13 cellular contexts compared by ENCODE assay signal in genomic region chr11:119683783-119684182, GRCh38. TPM values are rescaled to one million over a fixed set of nuclear protein-coding genes. Genes with fewer than 3 reads are reported as not detected.
A peak's percentile ranks its signal among the peaks of the same experiment; 100 is the strongest.
DNase-seq lines count a peak whose midpoint lies in the region; ATAC-seq and TF ChIP-seq lines count a peak whose summit lies in the region.
"Had no signal": no experiment of that assay in that cellular context is flagged by ENCODE, and none has a peak within 500 bp of the region (broad histone marks: within the 10 kb centered on the region; RNA-seq: fewer than 3 reads in every experiment).

No MANE protein-coding gene starts in this region.

- H3K27me3 ChIP-seq in mammary epithelial cell (ENCODE audit: insufficient read depth, low read length) (no peaks in the 10 kb centered on the region), esophagus muscularis mucosa (no peaks in the 10 kb centered on the region)

- peak overlapping the region; percentile 81 for H3K9ac ChIP-seq in mammary epithelial cell (ENCODE audit: insufficient read depth, low read length)
- H3K9ac ChIP-seq: GM23248, KMS-11 had no signal

- peak; percentile 46 for ATAC-seq in activated CD8-positive, alpha-beta memory T cell treated with anti-CD3 and anti-CD28 coated beads, Interleukin-2, amount 10 ng/mL, durations not matched to agents 7 days and 5 days
- ATAC-seq in naive thymus-derived CD8-positive, alpha-beta T cell, result peak; percentile 33 to 58
- ATAC-seq in GM18868 (IDR thresholded peaks at IDR 0.05; ENCODE audit: unreplicated experiment) (no peak), HG03039 (IDR thresholded peaks at IDR 0.05; ENCODE audit: unreplicated experiment) (no peak)

- H3K4me1 ChIP-seq in mammary epithelial cell (ENCODE audit: insufficient read depth, low read length) (peaks cover 78% of the 10 kb centered on the region), urinary bladder (ENCODE audit: insufficient read depth) (no peaks in the 10 kb centered on the region), esophagus muscularis mucosa (peaks cover 13 to 23% (median 21%) of the 10 kb centered on the region in 4 donors)

- dilution Hi-C loops in mammary epithelial cell (cut with HindIII; ENCODE audit: low sequenced_read_pairs), result loop anchor here (5.0 kb wide), 2 partner anchors 34 to 94 kb away; no protein-coding TSS in a partner anchor

- no peaks in the 10 kb centered on the region for H4K20me1 ChIP-seq in mammary epithelial cell (ENCODE audit: insufficient read depth, low read length)

- H3K4me2 ChIP-seq in mammary epithelial cell (ENCODE audit: insufficient read depth, low read depth, low read length), result peak overlapping the region; percentile 66
- H3K4me2 ChIP-seq: KMS-11 had no signal

- WGBS in mammary epithelial cell (ENCODE audit: low coverage, missing lambda C conversion rate), result 0% methylated on average over 6 of the region's 9 CpGs
- 70% methylated on average over 9 of the region's 9 CpGs for WGBS in urinary bladder
- WGBS in esophagus muscularis mucosa, result 79% methylated on average over 9 of the region's 9 CpGs

- H3K36me3 Mint-ChIP-seq in activated CD8-positive, alpha-beta memory T cell treated with anti-CD3 and anti-CD28 coated beads, Interleukin-2, amount 10 ng/mL, durations not matched to agents 7 days and 5 days, result no peaks in the 10 kb centered on the region
- H3K36me3 Mint-ChIP-seq in naive thymus-derived CD8-positive, alpha-beta T cell, result no peaks in the 10 kb centered on the region

- H3K27ac Mint-ChIP-seq in activated CD8-positive, alpha-beta memory T cell treated with anti-CD3 and anti-CD28 coated beads, Interleukin-2, amount 10 ng/mL, durations not matched to agents 7 days and 5 days, result peak overlapping the region; percentile 53
- H3K27ac Mint-ChIP-seq in naive thymus-derived CD8-positive, alpha-beta T cell, result peak overlapping the region in 1 of 10 donors; percentile 8
- H3K27ac Mint-ChIP-seq: activated T-cell treated with anti-CD3 and anti-CD28 coated beads, Interleukin-2, amount 50 U/mL, for 24 hours had no signal

- H3K36me3 ChIP-seq in mammary epithelial cell (ENCODE audit: insufficient read depth, low read length), result peaks cover 2% of the 10 kb centered on the region
- H3K36me3 ChIP-seq in urinary bladder (ENCODE audit: insufficient read depth), result no peaks in the 10 kb centered on the region
- no peaks in the 10 kb centered on the region for H3K36me3 ChIP-seq in esophagus muscularis mucosa

- in situ Hi-C loops in mammary epithelial cell (cut with MboI; ENCODE audit: low sequenced_read_pairs in 2 of 2), result no loop called here

- H3K79me2 ChIP-seq in mammary epithelial cell (ENCODE audit: insufficient read depth, low read length), result peaks cover 99% of the 10 kb centered on the region

- DNase-seq in activated CD8-positive, alpha-beta memory T cell treated with anti-CD3 and anti-CD28 coated beads, Interleukin-2, amount 10 ng/mL, durations not matched to agents 7 days and 5 days, result no peak
- no peak for DNase-seq in activated CD8-positive, alpha-beta memory T cell treated with anti-CD3 and anti-CD28 coated beads, Interleukin-2, amount 50 U/mL, for 4 hours
- DNase-seq in mammary epithelial cell, result peak; percentile 89
- peak in 2 of 10 donors; percentile 19 to 23 for DNase-seq in naive thymus-derived CD8-positive, alpha-beta T cell
- DNase-seq in esophagus muscularis mucosa (ENCODE audit: extremely low spot score), result no peak
- DNase-seq: activated T-cell treated with anti-CD3 and anti-CD28 coated beads, Interleukin-2, amount 50 U/mL, for 24 hours; aorta had no signal

- peak overlapping the region; percentile 90 for H3K27ac ChIP-seq in mammary epithelial cell (ENCODE audit: insufficient read depth, low read depth, low read length)
- H3K27ac ChIP-seq in urinary bladder (ENCODE audit: low read depth), result peak overlapping the region; percentile 76
- no peak overlapping the region for H3K27ac ChIP-seq in esophagus muscularis mucosa (replicated peaks in 1 of 4)
- H3K27ac ChIP-seq: GM23248, KMS-11 had no signal

- no peak overlapping the region for H2AFZ ChIP-seq in mammary epithelial cell (ENCODE audit: low read depth, low read length)

- H3K4me3 Mint-ChIP-seq in activated CD8-positive, alpha-beta memory T cell treated with anti-CD3 and anti-CD28 coated beads, Interleukin-2, amount 10 ng/mL, durations not matched to agents 7 days and 5 days, result no peak overlapping the region
- peak overlapping the region in 4 of 10 donors; percentile 9 to 41 (median 31) for H3K4me3 Mint-ChIP-seq in naive thymus-derived CD8-positive, alpha-beta T cell
- H3K4me3 Mint-ChIP-seq: activated T-cell treated with anti-CD3 and anti-CD28 coated beads, Interleukin-2, amount 50 U/mL, for 24 hours had no signal

- no peaks in the 10 kb centered on the region for H3K9me3 Mint-ChIP-seq in activated CD8-positive, alpha-beta memory T cell treated with anti-CD3 and anti-CD28 coated beads, Interleukin-2, amount 10 ng/mL, durations not matched to agents 7 days and 5 days (ENCODE audit: low read depth)
- no peaks in the 10 kb centered on the region for H3K9me3 Mint-ChIP-seq in naive thymus-derived CD8-positive, alpha-beta T cell
- H3K9me3 Mint-ChIP-seq: activated T-cell treated with anti-CD3 and anti-CD28 coated beads, Interleukin-2, amount 50 U/mL, for 24 hours had no signal

- peaks cover 23% of the 10 kb centered on the region for H3K4me1 Mint-ChIP-seq in activated CD8-positive, alpha-beta memory T cell treated with anti-CD3 and anti-CD28 coated beads, Interleukin-2, amount 10 ng/mL, durations not matched to agents 7 days and 5 days
- peaks cover 12 to 23% (median 15%) of the 10 kb centered on the region in 4 donors for H3K4me1 Mint-ChIP-seq in naive thymus-derived CD8-positive, alpha-beta T cell

- CTCF ChIA-PET in activated CD8-positive, alpha-beta memory T cell treated with anti-CD3 and anti-CD28 coated beads, Interleukin-2, amount 10 ng/mL, durations not matched to agents 7 days and 5 days (lab: Charles Lee), result interaction anchor here (0.9 to 4.1 kb wide), 3 partner anchors 9 to 46 kb away, joined by 3 to 31 read pairs (median 3); partner anchors contain the start of gene NECTIN1
- CTCF ChIA-PET in mammary epithelial cell (lab: Charles Lee; ENCODE audit: low non-redundant PET), result no interaction called here

- no peak for TF ChIP-seq EP300 in esophagus muscularis mucosa (IDR thresholded peaks at IDR 0.05)

- peaks cover 25% of the 10 kb centered on the region for H3K27me3 Mint-ChIP-seq in activated CD8-positive, alpha-beta memory T cell treated with anti-CD3 and anti-CD28 coated beads, Interleukin-2, amount 10 ng/mL, durations not matched to agents 7 days and 5 days
- peaks cover 0 to 4% (median 0%) of the 10 kb centered on the region in 5 donors for H3K27me3 Mint-ChIP-seq in naive thymus-derived CD8-positive, alpha-beta T cell
- H3K27me3 Mint-ChIP-seq: activated T-cell treated with anti-CD3 and anti-CD28 coated beads, Interleukin-2, amount 50 U/mL, for 24 hours had no signal

- no TSS peak for BruUV-seq in mammary epithelial cell (replicated peaks; lab: Mats Ljungman, UMichigan)

- POLR2A ChIA-PET in naive thymus-derived CD8-positive, alpha-beta T cell (lab: Charles Lee), result interaction anchor here (0.6 kb wide), 1 partner anchor 53 kb away, joined by 3 read pairs; no protein-coding TSS in a partner anchor

- H3K4me3 ChIP-seq in mammary epithelial cell (replicated peaks in 1 of 3; ENCODE audit: insufficient read depth in 1 of 3, low read depth in 2 of 3, low read length in 3 of 3), result peak overlapping the region in 1 of 3 experiments; percentile 1
- no peak overlapping the region for H3K4me3 ChIP-seq in urinary bladder (ENCODE audit: low read depth, low read length)
- no peak overlapping the region for H3K4me3 ChIP-seq in esophagus muscularis mucosa
- H3K4me3 ChIP-seq: GM12878, GM23248 had no signal

- H3K9me3 ChIP-seq in mammary epithelial cell (replicated peaks; ENCODE audit: insufficient read depth, low read length) (no peaks in the 10 kb centered on the region), esophagus muscularis mucosa (no peaks in the 10 kb centered on the region)

- TF ChIP-seq CTCF in mammary epithelial cell (conservative IDR thresholded peaks at IDR 0.05 in 1 of 2, IDR thresholded peaks at IDR 0.05 in 1 of 2; ENCODE audit: extremely low read depth in 1 of 2, insufficient read depth in 1 of 2, low read depth in 1 of 2, low read length in 2 of 2) (no peak), esophagus muscularis mucosa (IDR thresholded peaks at IDR 0.05) (no peak)

- intact Hi-C loops in mammary epithelial cell (cut with micrococcal nuclease) (loop anchor here (1.0 kb wide), 1 partner anchor 9 kb away; no protein-coding TSS in a partner anchor), esophagus muscularis mucosa (cut with DNase I) (no loop called here)

- no peak for TF ChIP-seq POLR2A in esophagus muscularis mucosa (IDR thresholded peaks at IDR 0.05; ENCODE audit: low read depth)

RNA-seq across cellular contexts. Expression of gene NECTIN1, which starts 45.2 kb away (rescaled TPM):
- total RNA-seq in activated CD8-positive, alpha-beta memory T cell treated with anti-CD3 and anti-CD28 coated beads, Interleukin-2, amount 10 ng/mL, durations not matched to agents 7 days and 5 days, result under 1 TPM; 0.53 to 0.98 TPM
- 100 to 1,000 TPM in 1 of 2 donors, 10 to 100 TPM in 1; 60.8 to 162 TPM for total RNA-seq in mammary epithelial cell
- 103 TPM for polyA plus RNA-seq in mammary epithelial cell
- polyA minus RNA-seq in mammary epithelial cell, result 278 TPM
- total RNA-seq in naive thymus-derived CD8-positive, alpha-beta T cell, result 1 to 10 TPM; 2.5 to 2.8 TPM
- polyA plus RNA-seq in naive thymus-derived CD8-positive, alpha-beta T cell, result under 1 TPM in 2 of 3 donors, not detected in 1; 0.48 to 0.94 TPM
- 18.1 TPM for total RNA-seq in urinary bladder
- 17.6 TPM for polyA plus RNA-seq in urinary bladder
- 1 to 10 TPM; 1.7 to 4.0 (median 2.5) TPM for total RNA-seq in esophagus muscularis mucosa

Comparison
In these comparisons a context has a peak if more than half of its experiments do, and no peak if none do; other contexts are left out.
1. ATAC-seq: peak in activated CD8-positive, alpha-beta memory T cell treated with anti-CD3 and anti-CD28 coated beads, Interleukin-2, amount 10 ng/mL, durations not matched to agents 7 days and 5 days (single experiment) and naive thymus-derived CD8-positive, alpha-beta T cell (2 of 2); none in GM18868 (single experiment) and HG03039 (single experiment).
2. H3K27ac ChIP-seq: peak in mammary epithelial cell (single experiment) and urinary bladder (single experiment); none in esophagus muscularis mucosa (0 of 4).